Comparison of ENCODE assay signal across 9 cellular contexts in the genomic region with DNA sequence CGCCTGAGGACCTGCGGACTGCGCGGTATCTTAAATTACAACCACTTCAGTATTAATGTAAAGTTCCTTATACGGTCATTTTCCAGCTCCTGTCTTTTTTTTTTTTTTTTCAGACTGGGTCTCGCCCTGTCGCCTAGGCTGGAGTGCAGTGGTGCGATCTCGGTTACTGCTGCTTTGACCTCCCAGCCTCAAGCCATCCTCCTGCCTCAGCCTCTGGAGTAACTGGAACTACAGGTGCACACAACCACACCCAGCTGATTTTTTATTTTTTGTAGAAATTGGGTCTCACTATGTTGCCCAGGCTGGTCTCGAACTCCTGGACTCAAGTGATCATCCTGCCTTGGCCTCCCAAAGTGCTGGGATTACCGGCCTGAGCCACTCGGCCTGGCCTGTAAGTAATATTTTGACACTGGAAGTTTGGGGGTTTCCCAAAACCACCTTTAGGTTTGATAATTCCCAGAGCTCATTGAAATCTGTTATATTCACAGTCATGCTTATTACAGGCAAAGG. TPM values are rescaled to one million over a fixed set of nuclear protein-coding genes. Genes with fewer than 3 reads are reported as not detected.
DNase-seq lines count a peak whose midpoint lies in the region; ATAC-seq and TF ChIP-seq lines count a peak whose summit lies in the region.
"Had no signal": no experiment of that assay in that cellular context is flagged by ENCODE, and none has a peak within 500 bp of the region (broad histone marks: within the 10 kb centered on the region; RNA-seq: fewer than 3 reads in every experiment).

No MANE protein-coding gene starts in this region.

- H3K9me3 Mint-ChIP-seq in brain, result peaks cover 0 to 6% (median 0%) of the 10 kb centered on the region in 5 experiments

- H3K4me1 ChIP-seq in DOHH2 (ENCODE audit: control insufficient read depth, low read length), result peaks cover 37% of the 10 kb centered on the region
- H3K4me1 ChIP-seq in neutrophil (ENCODE audit: control insufficient read depth in 1 of 2, insufficient read depth in 1 of 2, low read depth in 1 of 2, low read length in 1 of 2), result peaks cover 10 to 12% of the 10 kb centered on the region in 2 experiments
- H3K4me1 ChIP-seq in BE2C, result no peaks in the 10 kb centered on the region

- peak overlapping the region; percentile 100 for H3K4me2 ChIP-seq in DOHH2 (ENCODE audit: low read length)

- H3K4me1 Mint-ChIP-seq in brain, result peaks cover 52% of the 10 kb centered on the region

- no peak for TF ChIP-seq CTCF in DOHH2 (IDR thresholded peaks at IDR 0.05; ENCODE audit: low read depth, low read length, poor library complexity, severe bottlenecking)
- peak in 1 of 2 experiments; percentile 35 for TF ChIP-seq CTCF in brain (conservative IDR thresholded peaks at IDR 0.05)
- no peak for TF ChIP-seq CTCF in neutrophil (IDR thresholded peaks at IDR 0.05)
- TF ChIP-seq CTCF in BE2C (IDR thresholded peaks at IDR 0.05; ENCODE audit: low read depth, low read length), result no peak

- no peaks in the 10 kb centered on the region for H4K20me1 ChIP-seq in DOHH2 (ENCODE audit: control insufficient read depth, insufficient read depth, low read depth, low read length)

- H3K27ac ChIP-seq in DOHH2 (ENCODE audit: low read depth, low read length), result no peak overlapping the region
- no peak overlapping the region for H3K27ac ChIP-seq in neutrophil

- H3K27me3 Mint-ChIP-seq in brain, result peaks cover 6% of the 10 kb centered on the region

- H3K9me2 ChIP-seq in DOHH2 (replicated peaks; ENCODE audit: control insufficient read depth, low read length), result no peaks in the 10 kb centered on the region

- H3K79me2 ChIP-seq in DOHH2 (ENCODE audit: control insufficient read depth, low read length), result peaks cover 39% of the 10 kb centered on the region

- peaks cover 2% of the 10 kb centered on the region for H3F3A ChIP-seq in DOHH2 (ENCODE audit: control insufficient read depth, insufficient read depth)

- no peak for DNase-seq in kidney tubule cell (ENCODE audit: low spot score)
- no peak for DNase-seq in BE2C
- no peak for DNase-seq in NK-92 (lab: John Stamatoyannopoulos, UW; ENCODE audit: unreplicated experiment)
- no peak for DNase-seq in left lobe of liver (ENCODE audit: low spot score)

- peaks cover 5% of the 10 kb centered on the region; the same call in 1 of the 2 replicates for H3K36me3 ChIP-seq in DOHH2 (ENCODE audit: control insufficient read depth, low read length)
- H3K36me3 ChIP-seq in neutrophil, result no peaks in the 10 kb centered on the region
- no peaks in the 10 kb centered on the region for H3K36me3 ChIP-seq in BE2C

- H3K4me3 Mint-ChIP-seq in brain, result peak overlapping the region; percentile 97 to 98 (median 98)

- H3K27ac Mint-ChIP-seq in brain, result peak overlapping the region in 4 of 5 experiments; percentile 90 to 98 (median 96)

- peaks cover 29% of the 10 kb centered on the region for H3K36me3 Mint-ChIP-seq in brain

- H3K9me3 ChIP-seq in DOHH2 (ENCODE audit: control insufficient read depth, insufficient read depth, low read length) (no peaks in the 10 kb centered on the region), neutrophil (no peaks in the 10 kb centered on the region), BE2C (no peaks in the 10 kb centered on the region)

- H3K4me3 ChIP-seq in DOHH2 (ENCODE audit: low read length), result peak overlapping the region; percentile 90
- H3K4me3 ChIP-seq in neutrophil (ENCODE audit: low read depth in 1 of 2, low read length in 1 of 2), result peak overlapping the region; percentile 68 to 80
- H3K4me3 ChIP-seq in BE2C (ENCODE audit: low read depth, low read length), result no peak overlapping the region; the same call in 1 of the 2 replicates

- peak; percentile 22 for ATAC-seq in HG03378 (IDR thresholded peaks at IDR 0.05; ENCODE audit: unreplicated experiment)
- no peak for ATAC-seq in left lobe of liver

- H3K27me3 ChIP-seq in DOHH2 (ENCODE audit: control insufficient read depth, low read length) (no peaks in the 10 kb centered on the region), neutrophil (no peaks in the 10 kb centered on the region), BE2C (no peaks in the 10 kb centered on the region)

RNA-seq across cellular contexts. Expression of gene EID2B, which starts 0.4 kb away (rescaled TPM):
- polyA plus RNA-seq in brain (ENCODE audit: insufficient read depth, low read depth, low replicate concordance), result 5.3 TPM
- 5.7 TPM for polyA plus RNA-seq in BE2C (2012; ENCODE audit: insufficient read depth, insufficient read length, low read depth)
- 0.43 TPM for total RNA-seq in left lobe of liver

RNA-seq across cellular contexts. Expression of gene EID2, which starts 6.9 kb away (rescaled TPM):
- polyA plus RNA-seq in brain (ENCODE audit: insufficient read depth, low read depth, low replicate concordance), result 16.7 TPM
- polyA plus RNA-seq in BE2C (2012; ENCODE audit: insufficient read depth, insufficient read length, low read depth), result 57.4 TPM
- 6.6 TPM for total RNA-seq in left lobe of liver

RNA-seq across cellular contexts. Expression of gene SELENOV, which starts 18.1 kb away (rescaled TPM):
- 4.3 TPM for polyA plus RNA-seq in brain (ENCODE audit: insufficient read depth, low read depth, low replicate concordance)
- polyA plus RNA-seq in BE2C (2012; ENCODE audit: insufficient read depth, insufficient read length, low read depth), result not detected
- total RNA-seq in left lobe of liver, result not detected
- total RNA-seq: HT1080 had no signal

RNA-seq across cellular contexts. Expression of gene DLL3, which starts 34.3 kb away (rescaled TPM):
- polyA plus RNA-seq in brain (ENCODE audit: insufficient read depth, low read depth, low replicate concordance), result 57.3 TPM
- 41.5 TPM for polyA plus RNA-seq in BE2C (2012; ENCODE audit: insufficient read depth, insufficient read length, low read depth)
- not detected for total RNA-seq in left lobe of liver

RNA-seq across cellular contexts. Expression of gene TIMM50, which starts 52.4 kb away (rescaled TPM):
- 94.7 TPM for polyA plus RNA-seq in brain (ENCODE audit: insufficient read depth, low read depth, low replicate concordance)
- polyA plus RNA-seq in BE2C (2012; ENCODE audit: insufficient read depth, insufficient read length, low read depth), result 229 TPM
- total RNA-seq in left lobe of liver, result 31.7 TPM
